Comparison of ENCODE assay signal across 14 cellular contexts in genomic region chr1:219587817-219588561, GRCh38. TPM values are rescaled to one million over a fixed set of nuclear protein-coding genes. Genes with fewer than 3 reads are reported as not detected.
DNase-seq lines count a peak whose midpoint lies in the region; ATAC-seq and TF ChIP-seq lines count a peak whose summit lies in the region.
"Had no signal": no experiment of that assay in that cellular context is flagged by ENCODE, and none has a peak within 500 bp of the region (broad histone marks: within the 10 kb centered on the region; RNA-seq: fewer than 3 reads in every experiment).

No MANE protein-coding gene starts in this region.

- H3K27ac Mint-ChIP-seq in Caco-2 (ENCODE audit: unreplicated experiment), result no peak overlapping the region
- no peak overlapping the region for H3K27ac Mint-ChIP-seq in WTC11

- TF ChIP-seq CTCF in Caco-2 (IDR thresholded peaks at IDR 0.05; ENCODE audit: insufficient read depth in 1 of 2, low read depth in 1 of 2, low read length in 1 of 2, severe bottlenecking in 1 of 2, unreplicated experiment in 1 of 2) (no peak), WTC11 (IDR thresholded peaks at IDR 0.05) (no peak)

- no peaks in the 10 kb centered on the region; the same call in 1 of the 2 replicates for H3K9me3 ChIP-seq in Caco-2
- H3K9me3 ChIP-seq: gastrocnemius medialis had no signal

- no TSS peak for BruUV-seq in Caco-2 (replicated peaks; lab: Mats Ljungman, UMichigan)

- no peaks in the 10 kb centered on the region for H3K4me1 ChIP-seq in Caco-2
- H3K4me1 ChIP-seq: gastrocnemius medialis, parathyroid adenoma had no signal

- intact Hi-C loops in Caco-2 (cut with micrococcal nuclease; ENCODE audit: unreplicated experiment), result no loop called here

- H3K27me3 ChIP-seq in Caco-2 (replicated peaks; ENCODE audit: control insufficient read depth, insufficient read depth, low read length), result no peaks in the 10 kb centered on the region
- H3K27me3 ChIP-seq: gastrocnemius medialis had no signal

- peaks cover 15% of the 10 kb centered on the region for H3K9me3 Mint-ChIP-seq in Caco-2 (ENCODE audit: unreplicated experiment)
- H3K9me3 Mint-ChIP-seq in WTC11, result no peaks in the 10 kb centered on the region

- peaks cover 6% of the 10 kb centered on the region for H3K27me3 Mint-ChIP-seq in Caco-2 (ENCODE audit: insufficient read depth, unreplicated experiment)
- no peaks in the 10 kb centered on the region for H3K27me3 Mint-ChIP-seq in WTC11 (ENCODE audit: low read depth)
- H3K27me3 Mint-ChIP-seq: stimulated activated naive CD8-positive, alpha-beta T cell treated with anti-CD3 and anti-CD28 coated beads, Interleukin-15, amount 100 ng/mL, for 72 hours had no signal

- no peaks in the 10 kb centered on the region for H3K36me3 ChIP-seq in Caco-2 (ENCODE audit: control insufficient read depth, insufficient read depth, low read length)
- H3K36me3 ChIP-seq: gastrocnemius medialis had no signal

- H3K4me1 Mint-ChIP-seq in Caco-2 (ENCODE audit: low read depth, unreplicated experiment) (no peaks in the 10 kb centered on the region), WTC11 (peaks cover 4% of the 10 kb centered on the region; the same call in 1 of the 2 replicates)

- no peak for ATAC-seq in WTC11
- ATAC-seq: gastrocnemius medialis; stimulated activated naive CD8-positive, alpha-beta T cell treated with anti-CD3 and anti-CD28 coated beads, Interleukin-15, amount 100 ng/mL, for 72 hours had no signal

- POLR2A ChIA-PET in Caco-2 (lab: Charles Lee), result no interaction called here
- POLR2A ChIA-PET in WTC11 (lab: Charles Lee), result interaction anchor here (0.5 kb wide), 1 partner anchor 9 kb away, joined by 4 read pairs; no protein-coding TSS in a partner anchor

- H3K36me3 Mint-ChIP-seq in Caco-2 (ENCODE audit: insufficient read depth, unreplicated experiment), result no peaks in the 10 kb centered on the region
- no peaks in the 10 kb centered on the region for H3K36me3 Mint-ChIP-seq in WTC11

- no peak overlapping the region for H3K4me3 ChIP-seq in Caco-2 (ENCODE audit: low read depth, low read length)
- H3K4me3 ChIP-seq: gastrocnemius medialis had no signal

- DNase-seq in NCI-H2171 treated with DMSO at 0.1 percent for 48 hours (lab: John Stamatoyannopoulos, UW) (peak; percentile 40), NCI-H2171 (lab: John Stamatoyannopoulos, UW) (no peak), SKM-1 (lab: John Stamatoyannopoulos, UW; ENCODE audit: unreplicated experiment) (peak; percentile 94), globus pallidus (ENCODE audit: low spot score) (peak; percentile 31), superior temporal gyrus (ENCODE audit: extremely low spot score) (peak; percentile 46), Caco-2 (no peak), NCI-H2029 (lab: John Stamatoyannopoulos, UW) (no peak), WTC11 (ENCODE audit: low spot score) (no peak)
- DNase-seq: caudate nucleus; gastrocnemius medialis; NCI-H187; stimulated activated CD4-positive, alpha-beta T cell treated with anti-CD3 and anti-CD28 coated beads, Interleukin-2, amount 100 ng/mL, for 48 hours; stimulated activated naive CD8-positive, alpha-beta T cell treated with anti-CD3 and anti-CD28 coated beads, Interleukin-15, amount 100 ng/mL, for 72 hours had no signal

- no peak overlapping the region for H3K4me3 Mint-ChIP-seq in Caco-2 (ENCODE audit: unreplicated experiment)
- no peak overlapping the region for H3K4me3 Mint-ChIP-seq in WTC11
- H3K4me3 Mint-ChIP-seq: stimulated activated naive CD8-positive, alpha-beta T cell treated with anti-CD3 and anti-CD28 coated beads, Interleukin-15, amount 100 ng/mL, for 72 hours had no signal

- CTCF ChIA-PET in Caco-2 (lab: Charles Lee) (interaction anchor here (1.2 kb wide), 1 partner anchor 20 kb away, joined by 3 read pairs; no protein-coding TSS in a partner anchor), WTC11 (lab: Charles Lee) (interaction anchor here (1.1 kb wide), 1 partner anchor 73 kb away, joined by 4 read pairs; no protein-coding TSS in a partner anchor)

TF ChIP-seq in WTC11, 78 proteins besides CTCF, POLR2A, EP300 and RAD21:
- TF ChIP-seq NFYB (CRISPR knock-in tag; conservative IDR thresholded peaks at IDR 0.05; ENCODE audit: low read depth) (no peak), HMGXB4 (CRISPR knock-in tag; IDR thresholded peaks at IDR 0.05) (no peak), ESRRA (CRISPR knock-in tag; IDR thresholded peaks at IDR 0.05; ENCODE audit: borderline replicate concordance) (no peak)

RNA-seq across cellular contexts. Expression of gene ZC3H11B, which starts 24.9 kb away (rescaled TPM):
- total RNA-seq in Caco-2 (2022) (not detected in 2 replicates), WTC11 (2021) (0.28 TPM in 1 of 3 replicates, not detected in the others)
- total RNA-seq: gastrocnemius medialis had no signal

Comparison
In these comparisons a context has a peak if more than half of its experiments do, and no peak if none do; other contexts are left out.
1. DNase-seq: peak in NCI-H2171 treated with DMSO at 0.1 percent for 48 hours (single experiment), SKM-1 (single experiment), globus pallidus (single experiment) and superior temporal gyrus (single experiment); none in NCI-H2171 (single experiment), Caco-2 (0 of 2), NCI-H2029 (single experiment) and WTC11 (single experiment).